9 cellular contexts compared by ENCODE assay signal in genomic region chrX:137432609-137433008, GRCh38.
DNase-seq lines count a peak whose midpoint lies in the region; ATAC-seq lines count a peak whose summit lies in the region.
"Had no signal": no experiment of that assay in that cellular context is flagged by ENCODE, and none has a peak within 500 bp of the region (broad histone marks: within the 10 kb centered on the region; RNA-seq: fewer than 3 reads in every experiment).

No MANE protein-coding gene starts in this region.

- ATAC-seq in GM18909 (IDR thresholded peaks at IDR 0.05; ENCODE audit: poor library complexity, unreplicated experiment) = peak; percentile 65

- DNase-seq in Ammon's horn (ENCODE audit: low spot score) (peak; percentile 12), NCI-H146 (lab: John Stamatoyannopoulos, UW) (peak; percentile 67), ecto neural progenitor cell (ENCODE audit: low spot score) (peak; percentile 53), hippocampal formation (lab: John Stamatoyannopoulos, UW) (no peak), T-helper 9 cell (no peak), SHP77 treated with DMSO at 0.1 percent for 48 hours (lab: John Stamatoyannopoulos, UW) (no peak)
- DNase-seq in activated effector memory CD4-positive, alpha-beta T cell treated with Interleukin-2 at 50 U/mL for 16 hours = no peak
- DNase-seq: NCI-H1048 had no signal

Comparison
In these comparisons a context has a peak if more than half of its experiments do, and no peak if none do; other contexts are left out.
1. DNase-seq: peak in Ammon's horn (single experiment), NCI-H146 (single experiment) and ecto neural progenitor cell (single experiment); none in activated effector memory CD4-positive, alpha-beta T cell treated with Interleukin-2 at 50 U/mL for 16 hours (single experiment), hippocampal formation (0 of 2), T-helper 9 cell (single experiment) and SHP77 treated with DMSO at 0.1 percent for 48 hours (single experiment).